Comparison of ENCODE assay signal across 24 cellular contexts in genomic region chr19:28184997-28185396, GRCh38.
DNase-seq lines count a peak whose midpoint lies in the region; ATAC-seq, FAIRE-seq and TF ChIP-seq lines count a peak whose summit lies in the region.
"Had no signal": no experiment of that assay in that cellular context is flagged by ENCODE, and none has a peak within 500 bp of the region (broad histone marks: within the 10 kb centered on the region; RNA-seq: fewer than 3 reads in every experiment).

No MANE protein-coding gene starts in this region.

- no peaks in the 10 kb centered on the region for H3K9me3 ChIP-seq in HEK293 (ENCODE audit: control insufficient read depth, insufficient read depth, low read depth, low read length)
- H3K9me3 ChIP-seq in astrocyte (ENCODE audit: insufficient read depth, low read depth, low read length): no peaks in the 10 kb centered on the region
- no peaks in the 10 kb centered on the region for H3K9me3 ChIP-seq in smooth muscle cell (replicated peaks; ENCODE audit: low read depth)
- H3K9me3 ChIP-seq: gastrocnemius medialis, right lobe of liver, tibial artery had no signal

- H3K79me2 ChIP-seq in astrocyte (ENCODE audit: insufficient read depth, low read length): no peaks in the 10 kb centered on the region
- no peaks in the 10 kb centered on the region for H3K79me2 ChIP-seq in smooth muscle cell (ENCODE audit: low read depth)

- no peaks in the 10 kb centered on the region for H3K27me3 Mint-ChIP-seq in astrocyte (ENCODE audit: low read depth, unreplicated experiment)
- H3K27me3 Mint-ChIP-seq: CD4-positive, alpha-beta memory T cell had no signal

- DNase-seq in astrocyte (ENCODE audit: low read depth) (peak; percentile 64), foreskin keratinocyte (peak in 1 of 2 donors; percentile 18), smooth muscle cell (lab: John Stamatoyannopoulos, UW; ENCODE audit: unreplicated experiment) (no peak), activated T-cell treated with anti-CD3 and anti-CD28 coated beads for 4 hours (no peak), NCI-H82 (lab: John Stamatoyannopoulos, UW) (no peak)
- DNase-seq: activated CD4-positive, alpha-beta T cell treated with anti-CD3 and anti-CD28 coated beads, Interleukin-2, amount 50 U/mL, for 48 hours; activated CD8-positive, alpha-beta memory T cell treated with anti-CD3 and anti-CD28 coated beads, Interleukin-2, amount 50 U/mL, for 4 hours; aorta; CD4-positive, alpha-beta memory T cell; effector CD4-positive, alpha-beta T cell; gastrocnemius medialis; GDM1; hippocampal formation; NCI-H1048; NCI-H187 treated with DMSO at 0.1 percent for 48 hours; right lobe of liver; SIG-M5; stimulated activated naive CD4-positive, alpha-beta T cell treated with Interleukin-2 at 50 U/mL for 16 hours; tibial artery had no signal

- H3K27me3 ChIP-seq in astrocyte (ENCODE audit: insufficient read depth, low read length) (no peaks in the 10 kb centered on the region), foreskin keratinocyte (no peaks in the 10 kb centered on the region), smooth muscle cell (ENCODE audit: low read depth) (no peaks in the 10 kb centered on the region)
- H3K27me3 ChIP-seq: gastrocnemius medialis, right lobe of liver, tibial artery had no signal

- peaks cover 3% of the 10 kb centered on the region for H3K9me3 Mint-ChIP-seq in astrocyte (ENCODE audit: unreplicated experiment)

- H3F3A ChIP-seq in smooth muscle cell (ENCODE audit: low read depth): no peaks in the 10 kb centered on the region

- POLR2A ChIA-PET in HEK293 (lab: Yijun Ruan, JAX): no interaction called here

- H3K9ac ChIP-seq in astrocyte (ENCODE audit: low read length): no peak overlapping the region
- no peak overlapping the region for H3K9ac ChIP-seq in smooth muscle cell (ENCODE audit: low read depth)

- no peak overlapping the region for H3K27ac ChIP-seq in HEK293 (ENCODE audit: extremely low read depth, low read depth, low read length)
- no peak overlapping the region for H3K27ac ChIP-seq in astrocyte (ENCODE audit: low read depth, low read length)
- no peak overlapping the region for H3K27ac ChIP-seq in foreskin keratinocyte
- H3K27ac ChIP-seq in smooth muscle cell (ENCODE audit: low read depth): peak overlapping the region; percentile 36
- H3K27ac ChIP-seq: gastrocnemius medialis, right lobe of liver, tibial artery had no signal

- peak overlapping the region; percentile 7 for H3K27ac Mint-ChIP-seq in astrocyte (ENCODE audit: unreplicated experiment)
- H3K27ac Mint-ChIP-seq: activated naive CD4-positive, alpha-beta T cell treated with anti-CD3 and anti-CD28 coated beads, Interleukin-2, amount 50 U/mL, for 72 hours; activated T-helper 2 cell treated with anti-CD3 and anti-CD28 coated beads, Interferon-gamma antibody, Interleukin-2, Interleukin-4, amounts not matched to agents 10 μg/mL and 5 μg/mL and 100 μg/mL, durations not matched to agents 14 hours and 24 hours and 36 hours; CD4-positive, alpha-beta memory T cell had no signal

- H3K4me1 ChIP-seq in HEK293 (ENCODE audit: control insufficient read depth, insufficient read depth, low read length) (no peaks in the 10 kb centered on the region), astrocyte (ENCODE audit: insufficient read depth, low read length) (peaks cover 4% of the 10 kb centered on the region), foreskin keratinocyte (no peaks in the 10 kb centered on the region), smooth muscle cell (ENCODE audit: low read depth) (no peaks in the 10 kb centered on the region)
- H3K4me1 ChIP-seq: gastrocnemius medialis, right lobe of liver, tibial artery had no signal

- H3K36me3 ChIP-seq in HEK293 (ENCODE audit: control insufficient read depth in 2 of 2, insufficient read depth in 1 of 2, low read length in 2 of 2) (no peaks in the 10 kb centered on the region), astrocyte (ENCODE audit: insufficient read depth, low read length) (no peaks in the 10 kb centered on the region), smooth muscle cell (ENCODE audit: low read depth) (no peaks in the 10 kb centered on the region)
- H3K36me3 ChIP-seq: gastrocnemius medialis, right lobe of liver, tibial artery had no signal

- H3K4me2 ChIP-seq in astrocyte (ENCODE audit: low read length): peak overlapping the region; percentile 5
- H3K4me2 ChIP-seq in smooth muscle cell: no peak overlapping the region

- TF ChIP-seq CTCF in HEK293 (tag by site-specific recombination; IDR thresholded peaks at IDR 0.05) (no peak), astrocyte (IDR thresholded peaks at IDR 0.05; ENCODE audit: insufficient read depth, low read depth, low read length) (no peak), foreskin keratinocyte (conservative IDR thresholded peaks at IDR 0.05) (no peak), smooth muscle cell (IDR thresholded peaks at IDR 0.05; ENCODE audit: borderline replicate concordance, insufficient read depth, poor library complexity, severe bottlenecking) (no peak)

- peak; percentile 11 for ATAC-seq in foreskin keratinocyte
- no peak for ATAC-seq in HG03196 (IDR thresholded peaks at IDR 0.05; ENCODE audit: unreplicated experiment)
- no peak for ATAC-seq in HG03095 (IDR thresholded peaks at IDR 0.05; ENCODE audit: unreplicated experiment)
- ATAC-seq: activated naive CD4-positive, alpha-beta T cell treated with anti-CD3 and anti-CD28 coated beads, Interleukin-2, amount 50 U/mL, for 72 hours; gastrocnemius medialis; right lobe of liver had no signal

- H4K20me1 ChIP-seq in astrocyte (ENCODE audit: insufficient read depth, low read length) (no peaks in the 10 kb centered on the region), smooth muscle cell (ENCODE audit: low read depth) (no peaks in the 10 kb centered on the region)

- H2AFZ ChIP-seq in astrocyte (ENCODE audit: low read depth, low read length): no peak overlapping the region
- H2AFZ ChIP-seq in smooth muscle cell (ENCODE audit: low read depth): no peak overlapping the region

- H3K4me1 Mint-ChIP-seq in astrocyte (ENCODE audit: low read depth, unreplicated experiment): peaks cover 15% of the 10 kb centered on the region
- H3K4me1 Mint-ChIP-seq: CD4-positive, alpha-beta memory T cell had no signal

- no peaks in the 10 kb centered on the region for H3K36me3 Mint-ChIP-seq in astrocyte (ENCODE audit: low read depth, unreplicated experiment)
- H3K36me3 Mint-ChIP-seq: activated naive CD4-positive, alpha-beta T cell treated with anti-CD3 and anti-CD28 coated beads, Interleukin-2, amount 50 U/mL, for 72 hours; CD4-positive, alpha-beta memory T cell had no signal

- no peak overlapping the region for H3K4me3 ChIP-seq in HEK293 (ENCODE audit: low read depth, low read length)
- no peak overlapping the region for H3K4me3 ChIP-seq in astrocyte (ENCODE audit: insufficient read depth, low read depth, low read length)
- H3K4me3 ChIP-seq in smooth muscle cell: no peak overlapping the region
- H3K4me3 ChIP-seq: gastrocnemius medialis, right lobe of liver, tibial artery had no signal

- CTCF ChIA-PET in HEK293 (lab: Yijun Ruan, JAX): interaction anchor here (0.6 to 1.9 kb wide), 4 partner anchors 12 to 122 kb away, joined by 4 to 6 read pairs (median 5); no protein-coding TSS in a partner anchor

- no peak for FAIRE-seq in astrocyte (lab: Jason Lieb, UNC)

- H3K4me3 Mint-ChIP-seq in astrocyte (ENCODE audit: unreplicated experiment): no peak overlapping the region
- H3K4me3 Mint-ChIP-seq: CD4-positive, alpha-beta memory T cell had no signal

TF ChIP-seq in HEK293, 187 proteins besides CTCF, POLR2A, EP300 and RAD21:
- TF ChIP-seq ZNF660 (tag by site-specific recombination; IDR thresholded peaks at IDR 0.05) (no peak), ZNF558 (tag by site-specific recombination; IDR thresholded peaks at IDR 0.05) (no peak), ZNF37A (tag by site-specific recombination; IDR thresholded peaks at IDR 0.05) (no peak), MZF1 (tag by site-specific recombination; IDR thresholded peaks at IDR 0.05; ENCODE audit: borderline replicate concordance) (no peak), ZNF544 (tag by site-specific recombination; IDR thresholded peaks at IDR 0.05) (no peak), ZFP37 (tag by site-specific recombination; IDR thresholded peaks at IDR 0.05) (0 out of 2 replicates have a peak, but pooled peaks have one; percentile 25), ZNF701 (tag by site-specific recombination; IDR thresholded peaks at IDR 0.05) (no peak)
TF ChIP-seq in HEK293: peak in this region for 1.
